12 cellular contexts compared by ENCODE assay signal in the genomic region with DNA sequence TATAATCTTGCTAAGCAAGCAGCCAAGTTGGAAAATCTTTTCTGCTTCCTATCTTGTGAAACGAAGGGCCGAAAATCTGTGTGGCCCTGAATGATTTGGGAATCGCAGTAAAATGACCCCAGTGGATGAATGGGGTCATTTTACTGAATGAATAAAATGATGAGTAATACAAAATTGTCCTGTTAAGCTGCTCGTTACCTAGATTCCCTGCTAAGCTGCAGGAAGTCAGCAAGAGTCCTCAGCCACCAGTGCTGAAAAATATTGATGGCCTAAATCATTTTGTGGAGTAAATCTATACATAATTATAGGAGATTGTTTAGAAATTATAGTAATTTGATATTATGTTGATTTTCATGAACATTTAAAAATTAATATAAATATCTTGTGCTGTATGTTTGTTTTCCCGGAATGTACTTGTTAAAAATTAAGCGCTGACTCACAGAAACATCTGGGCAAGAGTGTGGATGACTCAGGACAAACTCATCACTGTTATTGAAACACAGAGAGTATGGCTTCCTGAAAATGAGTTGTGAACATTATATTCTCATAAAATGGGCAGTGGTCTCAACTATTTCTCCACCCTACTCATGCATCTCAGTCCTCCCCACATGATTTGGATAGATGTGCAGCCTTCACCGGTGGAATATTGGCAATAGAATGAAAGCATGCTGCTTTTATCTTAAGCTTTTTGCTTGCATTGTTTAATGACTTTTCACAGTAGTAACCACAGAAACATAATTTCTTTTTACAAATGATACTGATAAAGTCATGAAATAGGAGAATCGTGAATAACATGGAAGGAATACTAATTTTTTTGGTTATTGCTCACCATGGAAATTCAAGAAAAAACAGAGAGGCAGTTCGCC. TPM values are rescaled to one million over a fixed set of nuclear protein-coding genes. Genes with fewer than 3 reads are reported as not detected.
DNase-seq lines count a peak whose midpoint lies in the region; ATAC-seq, FAIRE-seq and TF ChIP-seq lines count a peak whose summit lies in the region.
"Had no signal": no experiment of that assay in that cellular context is flagged by ENCODE, and none has a peak within 500 bp of the region (broad histone marks: within the 10 kb centered on the region; RNA-seq: fewer than 3 reads in every experiment).

No MANE protein-coding gene starts in this region.

- no peaks in the 10 kb centered on the region for H3K27me3 ChIP-seq in bronchial epithelial cell (ENCODE audit: control insufficient read depth, insufficient read depth, low read length)
- H3K27me3 ChIP-seq in left lung, result no peaks in the 10 kb centered on the region
- H3K27me3 ChIP-seq: heart right ventricle had no signal

- intact Hi-C loops in left lung (cut with DNase I), result no loop called here

- TF ChIP-seq CTCF in AG10803 (conservative IDR thresholded peaks at IDR 0.05; ENCODE audit: low read length) (no peak), bronchial epithelial cell (IDR thresholded peaks at IDR 0.05; ENCODE audit: insufficient read depth, low read length, severe bottlenecking) (no peak), left lung (IDR thresholded peaks at IDR 0.05) (no peak)

- H3K27ac ChIP-seq in left lung, result peak overlapping the region in 1 of 2 donors; percentile 17

- no peaks in the 10 kb centered on the region for H3K9me3 ChIP-seq in left lung
- H3K9me3 ChIP-seq: heart right ventricle had no signal

- H3K4me3 ChIP-seq in AG10803 (ENCODE audit: low read length) (no peak overlapping the region; the same call in 1 of the 2 replicates), bronchial epithelial cell (ENCODE audit: low read depth, low read length) (no peak overlapping the region), left lung (no peak overlapping the region)
- H3K4me3 ChIP-seq: heart right ventricle had no signal

- peak; percentile 71 for DNase-seq in AG10803 (ENCODE audit: low read depth)
- DNase-seq in LoVo (ENCODE audit: low spot score), result peak; percentile 76
- peak; percentile 92 for DNase-seq in bronchial epithelial cell (ENCODE audit: low read depth)
- DNase-seq in left lung, result no peak
- DNase-seq in activated CD4-positive, alpha-beta T cell treated with anti-CD3 and anti-CD28 coated beads, Interleukin-2, amount 50 U/mL, for 4 hours, result no peak
- DNase-seq in activated CD4-positive, CD25-positive, alpha-beta regulatory T cell (lab: John Stamatoyannopoulos, UW), result no peak
- DNase-seq: activated CD4-positive, alpha-beta T cell treated with anti-CD3 and anti-CD28 coated beads for 36 hours; CD8-positive, alpha-beta T cell; heart right ventricle; KG1 had no signal

- ATAC-seq in left lung (peak; percentile 74), HG03565 (IDR thresholded peaks at IDR 0.05; ENCODE audit: unreplicated experiment) (no peak), HG03175 (IDR thresholded peaks at IDR 0.05; ENCODE audit: unreplicated experiment) (no peak)
- ATAC-seq: activated CD4-positive, alpha-beta T cell treated with anti-CD3 and anti-CD28 coated beads for 36 hours; CD8-positive, alpha-beta T cell; heart right ventricle had no signal

- no peaks in the 10 kb centered on the region for H3K36me3 ChIP-seq in bronchial epithelial cell (ENCODE audit: control insufficient read depth, insufficient read depth, low read length)
- H3K36me3 ChIP-seq in left lung, result no peaks in the 10 kb centered on the region
- H3K36me3 ChIP-seq: heart right ventricle had no signal

- no peak for FAIRE-seq in bronchial epithelial cell (lab: Jason Lieb, UNC)

- peaks cover 0 to 3% of the 10 kb centered on the region in 2 donors for H3K4me1 ChIP-seq in left lung
- H3K4me1 ChIP-seq: heart right ventricle had no signal

RNA-seq across cellular contexts. Expression of a gene that starts 36.2 kb away (rescaled TPM):
- total RNA-seq in bronchial epithelial cell, result 2.9 and 4.7 TPM in 2 replicates
- total RNA-seq in left lung, result under 1 TPM; 0.15 to 0.18 TPM
- total RNA-seq: activated CD4-positive, alpha-beta T cell treated with anti-CD3 and anti-CD28 coated beads for 36 hours; CD8-positive, alpha-beta T cell had no signal

Comparison
In these comparisons a context has a peak if more than half of its experiments do, and no peak if none do; other contexts are left out.
1. DNase-seq: peak in AG10803 (single experiment), LoVo (single experiment) and bronchial epithelial cell (single experiment); none in left lung (0 of 2), activated CD4-positive, alpha-beta T cell treated with anti-CD3 and anti-CD28 coated beads, Interleukin-2, amount 50 U/mL, for 4 hours (0 of 2) and activated CD4-positive, CD25-positive, alpha-beta regulatory T cell (0 of 4).